32 cellular contexts compared by ENCODE assay signal in the genomic region with DNA sequence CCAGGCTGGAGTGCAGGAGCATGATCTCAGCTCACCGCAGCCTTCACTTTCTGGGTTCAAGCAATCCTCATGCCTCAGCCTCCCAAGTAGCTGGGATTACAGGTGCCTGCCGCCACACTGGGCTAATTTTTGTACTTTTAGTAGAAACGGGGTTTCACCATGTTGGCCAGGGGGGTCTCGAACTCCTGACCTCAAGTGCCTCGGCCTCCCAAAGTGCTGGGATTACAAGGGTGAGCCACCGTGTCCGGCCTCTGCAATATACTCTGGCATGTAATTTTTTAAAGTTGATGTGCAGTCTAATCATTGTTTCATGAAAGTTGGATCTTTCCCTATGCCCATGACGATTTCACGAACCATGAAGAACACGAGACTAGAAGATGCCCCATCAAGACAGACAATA.
"Had no signal": no experiment of that assay in that cellular context is flagged by ENCODE, and none has a peak within 500 bp of the region (broad histone marks: within the 10 kb centered on the region; RNA-seq: fewer than 3 reads in every experiment).

No MANE protein-coding gene starts in this region.

- DNase-seq: Karpas-422, Kasumi-1, MG63, MM.1S, MV-4-11, NCI-H1048, NCI-H1092, NCI-H1092 treated with DMSO at 0.1 percent for 48 hours, NCI-H1105, NCI-H1105 treated with DMSO at 0.1 percent for 48 hours, NCI-H1417, NCI-H1417 treated with DMSO at 0.1 percent for 48 hours, NCI-H1436, NCI-H1436 treated with DMSO at 0.1 percent for 48 hours, NCI-H146, NCI-H1694, NCI-H187, NCI-H187 treated with DMSO at 0.1 percent for 48 hours, NCI-H1930, NCI-H2029, NCI-H2029 treated with DMSO at 0.1 percent for 48 hours, NCI-H2081, NCI-H2081 treated with DMSO at 0.1 percent for 48 hours, NCI-H2107, NCI-H2227 treated with DMSO at 0.1 percent for 48 hours, NCI-H226, NCI-H345, NCI-H446, NCI-H446 treated with DMSO at 0.1 percent for 48 hours, NCI-H510A, NCI-H510A treated with DMSO at 0.1 percent for 48 hours had no signal

- H3K36me3 ChIP-seq: MG63 had no signal

- H3K27ac ChIP-seq: KMS-11 had no signal

- H3K27me3 ChIP-seq: MG63 had no signal

- H3K4me3 ChIP-seq: MG63 had no signal
